ENCODE assay signal across 20 cellular contexts in genomic region chr2:19292007-19292406, GRCh38.
DNase-seq lines count a peak whose midpoint lies in the region; ATAC-seq and TF ChIP-seq lines count a peak whose summit lies in the region.
"Had no signal": no experiment of that assay in that cellular context is flagged by ENCODE, and none has a peak within 500 bp of the region (broad histone marks: within the 10 kb centered on the region; RNA-seq: fewer than 3 reads in every experiment).

No MANE protein-coding gene starts in this region.

- H3K36me3 Mint-ChIP-seq in activated CD8-positive, alpha-beta T cell treated with anti-CD3 and anti-CD28 coated beads, Interleukin-2, amount 10 ng/mL, durations not matched to agents 7 days and 5 days (ENCODE audit: low read depth) = no peaks in the 10 kb centered on the region
- H3K36me3 Mint-ChIP-seq: naive B cell; stimulated activated effector memory CD8-positive, alpha-beta T cell treated with anti-CD3 and anti-CD28 coated beads, Interleukin-12 subunit alpha, Interleukin-12 subunit beta, amount 100 ng/mL, for 72 hours had no signal

- no peak overlapping the region for H3K9ac ChIP-seq in MM.1S (ENCODE audit: low read length)

- H3K4me2 ChIP-seq in MM.1S (ENCODE audit: low read depth, low read length) = peak overlapping the region; percentile 49; the same call in 1 of the 2 replicates

- no peaks in the 10 kb centered on the region for H3K9me3 ChIP-seq in MM.1S (replicated peaks; ENCODE audit: insufficient read depth, low read length)
- no peaks in the 10 kb centered on the region for H3K9me3 ChIP-seq in heart right ventricle

- H3K27me3 ChIP-seq in MM.1S (replicated peaks; ENCODE audit: insufficient read depth, low read length) (no peaks in the 10 kb centered on the region), heart right ventricle (no peaks in the 10 kb centered on the region)

- H3F3A ChIP-seq in MM.1S (ENCODE audit: insufficient read depth, low read length) = no peaks in the 10 kb centered on the region

- H3K27ac ChIP-seq in MM.1S (ENCODE audit: low read length) = no peak overlapping the region
- no peak overlapping the region for H3K27ac ChIP-seq in heart right ventricle

- H4K20me1 ChIP-seq in MM.1S (ENCODE audit: insufficient read depth, low read length) = no peaks in the 10 kb centered on the region

- intact Hi-C loops in heart right ventricle (cut with DNase I) = no loop called here

- TF ChIP-seq CTCF in MM.1S (IDR thresholded peaks at IDR 0.05; ENCODE audit: low read length) = no peak
- no peak for TF ChIP-seq CTCF in heart right ventricle (IDR thresholded peaks at IDR 0.05)

- H3K9me2 ChIP-seq in MM.1S (replicated peaks; ENCODE audit: insufficient read depth, low read length) = no peaks in the 10 kb centered on the region

- 49 to 79% methylated on average over 5 of the region's 5 CpGs for WGBS in heart right ventricle, 2 donors

- no peaks in the 10 kb centered on the region for H3K36me3 ChIP-seq in MM.1S (replicated peaks; ENCODE audit: insufficient read depth, low read length)
- no peaks in the 10 kb centered on the region for H3K36me3 ChIP-seq in heart right ventricle

- H3K4me3 ChIP-seq in MM.1S (ENCODE audit: low read length) (peak overlapping the region; percentile 27; the same call in 1 of the 2 replicates), heart right ventricle (no peak overlapping the region)

- peak in 5 of 8 donors; percentile 21 to 94 (median 67) for ATAC-seq in heart right ventricle
- ATAC-seq in activated CD8-positive, alpha-beta T cell treated with anti-CD3 and anti-CD28 coated beads, Interleukin-2, amount 10 ng/mL, durations not matched to agents 7 days and 5 days = no peak
- ATAC-seq: stimulated activated effector memory CD8-positive, alpha-beta T cell treated with anti-CD3 and anti-CD28 coated beads, Interleukin-12 subunit alpha, Interleukin-12 subunit beta, amount 100 ng/mL, for 72 hours had no signal

- no peak overlapping the region for H3K27ac Mint-ChIP-seq in activated CD8-positive, alpha-beta T cell treated with anti-CD3 and anti-CD28 coated beads, Interleukin-2, amount 10 ng/mL, durations not matched to agents 7 days and 5 days
- H3K27ac Mint-ChIP-seq: B cell; stimulated activated effector memory CD8-positive, alpha-beta T cell treated with anti-CD3 and anti-CD28 coated beads, Interleukin-12 subunit alpha, Interleukin-12 subunit beta, amount 100 ng/mL, for 72 hours had no signal

- DNase-seq in NCI-H748 (lab: John Stamatoyannopoulos, UW; ENCODE audit: unreplicated experiment) = peak; percentile 20
- DNase-seq in NCI-H748 treated with DMSO at 0.1 percent for 48 hours (lab: John Stamatoyannopoulos, UW) = no peak
- peak; percentile 9 for DNase-seq in MM.1S
- no peak for DNase-seq in heart right ventricle
- peak; percentile 4 for DNase-seq in pons (ENCODE audit: low spot score)
- DNase-seq in NCI-H774 (lab: John Stamatoyannopoulos, UW) = no peak
- no peak for DNase-seq in SW480 (ENCODE audit: low spot score)
- DNase-seq in activated CD8-positive, alpha-beta T cell treated with anti-CD3 and anti-CD28 coated beads, Interleukin-2, amount 10 ng/mL, durations not matched to agents 7 days and 5 days = no peak
- DNase-seq: activated effector memory CD4-positive, alpha-beta T cell treated with anti-CD3 and anti-CD28 coated beads, Interleukin-2, amount 50 U/mL, for 16 hours; DND-41; H7; Kasumi-1; mammary epithelial cell; naive B cell; NCI-H1092 treated with DMSO at 0.1 percent for 48 hours; NCI-H187 treated with DMSO at 0.1 percent for 48 hours; NCI-H69; SIG-M5 had no signal

- H3K4me1 ChIP-seq in MM.1S (ENCODE audit: low read length) (no peaks in the 10 kb centered on the region), heart right ventricle (peaks cover 0 to 7% (median 0%) of the 10 kb centered on the region in 9 donors)

- H3K79me2 ChIP-seq in MM.1S (ENCODE audit: low read length) = no peaks in the 10 kb centered on the region

- CTCF ChIA-PET in activated CD8-positive, alpha-beta T cell treated with anti-CD3 and anti-CD28 coated beads, Interleukin-2, amount 10 ng/mL, durations not matched to agents 7 days and 5 days (lab: Charles Lee) = no interaction called here

- H3K9me3 Mint-ChIP-seq in activated CD8-positive, alpha-beta T cell treated with anti-CD3 and anti-CD28 coated beads, Interleukin-2, amount 10 ng/mL, durations not matched to agents 7 days and 5 days (ENCODE audit: insufficient read depth) = no peaks in the 10 kb centered on the region
- H3K9me3 Mint-ChIP-seq: naive B cell; stimulated activated effector memory CD8-positive, alpha-beta T cell treated with anti-CD3 and anti-CD28 coated beads, Interleukin-12 subunit alpha, Interleukin-12 subunit beta, amount 100 ng/mL, for 72 hours had no signal

- no peak overlapping the region for H3K4me3 Mint-ChIP-seq in activated CD8-positive, alpha-beta T cell treated with anti-CD3 and anti-CD28 coated beads, Interleukin-2, amount 10 ng/mL, durations not matched to agents 7 days and 5 days
- H3K4me3 Mint-ChIP-seq: B cell; naive B cell; stimulated activated effector memory CD8-positive, alpha-beta T cell treated with anti-CD3 and anti-CD28 coated beads, Interleukin-12 subunit alpha, Interleukin-12 subunit beta, amount 100 ng/mL, for 72 hours had no signal

- no peaks in the 10 kb centered on the region for H3K27me3 Mint-ChIP-seq in activated CD8-positive, alpha-beta T cell treated with anti-CD3 and anti-CD28 coated beads, Interleukin-2, amount 10 ng/mL, durations not matched to agents 7 days and 5 days (ENCODE audit: low read depth)
- H3K27me3 Mint-ChIP-seq: B cell had no signal

- H3K4me1 Mint-ChIP-seq in activated CD8-positive, alpha-beta T cell treated with anti-CD3 and anti-CD28 coated beads, Interleukin-2, amount 10 ng/mL, durations not matched to agents 7 days and 5 days (ENCODE audit: low read depth) = peaks cover 2% of the 10 kb centered on the region
- H3K4me1 Mint-ChIP-seq: B cell, naive B cell had no signal

- POLR2A ChIA-PET in activated CD8-positive, alpha-beta T cell treated with anti-CD3 and anti-CD28 coated beads, Interleukin-2, amount 10 ng/mL, durations not matched to agents 7 days and 5 days (lab: Charles Lee) = no interaction called here

- peak overlapping the region; percentile 35 for H2AFZ ChIP-seq in MM.1S (ENCODE audit: low read length)

Comparison
In these comparisons a context has a peak if more than half of its experiments do, and no peak if none do; other contexts are left out.
1. DNase-seq: peak in NCI-H748 (single experiment), MM.1S (single experiment) and pons (single experiment); none in NCI-H748 treated with DMSO at 0.1 percent for 48 hours (single experiment), heart right ventricle (0 of 2), NCI-H774 (single experiment), SW480 (single experiment) and activated CD8-positive, alpha-beta T cell treated with anti-CD3 and anti-CD28 coated beads, Interleukin-2, amount 10 ng/mL, durations not matched to agents 7 days and 5 days (single experiment).